1 cellular context compared by ENCODE assay signal in genomic region chr11:445765-446588, GRCh38.
TF ChIP-seq lines count a peak whose summit lies in the region.

No MANE protein-coding gene starts in this region.

TF ChIP-seq in IMR-90, 13 proteins besides CTCF, POLR2A, EP300 and RAD21:
- TF ChIP-seq BHLHE40 (IDR thresholded peaks at IDR 0.05; ENCODE audit: low read depth, low read length) (no peak), MAZ (IDR thresholded peaks at IDR 0.05; ENCODE audit: borderline replicate concordance, low read depth, low read length) (no peak), RFX5 (IDR thresholded peaks at IDR 0.05; ENCODE audit: low read depth, low read length) (no peak), USF2 (IDR thresholded peaks at IDR 0.05; ENCODE audit: low read depth, low read length) (no peak), CEBPB (IDR thresholded peaks at IDR 0.05; ENCODE audit: low read depth, low read length) (no peak), RCOR1 (IDR thresholded peaks at IDR 0.05; ENCODE audit: insufficient replicate concordance, low read length) (no peak), MAFK (IDR thresholded peaks at IDR 0.05; ENCODE audit: low read depth, low read length) (no peak), SMC3 (IDR thresholded peaks at IDR 0.05; ENCODE audit: low read depth, low read length) (no peak), FOS (IDR thresholded peaks at IDR 0.05; ENCODE audit: low read depth, low read length) (no peak), ELK1 (IDR thresholded peaks at IDR 0.05; ENCODE audit: borderline replicate concordance, low read depth, low read length) (no peak), NFE2L2 (IDR thresholded peaks at IDR 0.05; ENCODE audit: low read depth, low read length) (no peak), CHD1 (IDR thresholded peaks at IDR 0.05; ENCODE audit: low read depth, low read length) (no peak), MXI1 (IDR thresholded peaks at IDR 0.05; ENCODE audit: borderline replicate concordance, low read depth, low read length) (no peak)
